ENCODE assay signal across 11 cellular contexts in the genomic region with DNA sequence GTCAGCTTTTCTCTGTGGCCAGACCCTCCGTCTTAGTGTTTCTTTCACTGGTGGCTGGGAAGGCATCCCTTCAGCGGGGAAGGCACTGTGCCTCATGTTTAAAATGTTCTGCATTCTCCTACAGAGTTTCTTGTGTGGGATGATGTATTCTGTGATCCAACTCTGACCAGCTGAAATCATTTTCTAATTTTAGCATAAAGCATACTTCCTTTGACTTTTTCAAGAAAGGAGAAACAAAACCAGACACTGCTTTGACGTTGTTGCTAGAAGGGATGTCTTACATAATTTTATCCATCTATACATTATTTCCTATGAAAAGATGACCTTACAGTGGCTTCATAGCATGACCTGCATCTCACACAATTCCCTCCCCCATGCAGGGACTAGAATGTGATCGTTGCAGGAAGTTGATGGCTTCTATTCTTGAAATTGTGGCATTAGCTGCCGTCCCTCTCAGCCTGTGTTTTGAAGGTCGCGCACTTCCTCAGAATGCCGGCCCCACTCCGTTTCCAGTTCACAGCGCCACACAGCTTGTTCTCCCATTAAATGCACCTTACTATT. TPM values are rescaled to one million over a fixed set of nuclear protein-coding genes. Genes with fewer than 3 reads are reported as not detected.
DNase-seq lines count a peak whose midpoint lies in the region; TF ChIP-seq lines count a peak whose summit lies in the region.
"Had no signal": no experiment of that assay in that cellular context is flagged by ENCODE, and none has a peak within 500 bp of the region (broad histone marks: within the 10 kb centered on the region; RNA-seq: fewer than 3 reads in every experiment).

No MANE protein-coding gene starts in this region.

- intact Hi-C loops in dorsolateral prefrontal cortex (cut with DNase I) = loop anchor here (5.0 to 10.0 kb wide), 2 partner anchors 60 to 127 kb away; no protein-coding TSS in a partner anchor

- H3K4me3 ChIP-seq in dorsolateral prefrontal cortex (peak overlapping the region in 1 of 59 donors; percentile 1), urinary bladder (ENCODE audit: low read depth, low read length) (no peak overlapping the region)
- no peak overlapping the region for H3K4me3 ChIP-seq in effector memory CD4-positive, alpha-beta T cell (ENCODE audit: insufficient read depth, low read depth, low read length, poor library complexity, severe bottlenecking)

- DNase-seq in NCI-H748 (lab: John Stamatoyannopoulos, UW; ENCODE audit: unreplicated experiment) = peak; percentile 73
- no peak for DNase-seq in NCI-H748 treated with DMSO at 0.1 percent for 48 hours (lab: John Stamatoyannopoulos, UW)
- DNase-seq in dorsolateral prefrontal cortex = no peak
- peak; percentile 45 for DNase-seq in middle frontal gyrus (ENCODE audit: extremely low spot score, low spot score)
- DNase-seq in COLO829 (ENCODE audit: low spot score) = no peak
- DNase-seq in NK-92 treated with Interleukin-12 subunit alpha and Interleukin-12 subunit beta, amount 100 ng/mL, for 24 hours (lab: John Stamatoyannopoulos, UW) = no peak
- no peak for DNase-seq in effector memory CD4-positive, alpha-beta T cell
- DNase-seq: BE2C, H7 had no signal

- H3K27me3 ChIP-seq in dorsolateral prefrontal cortex = no peaks in the 10 kb centered on the region
- H3K27me3 ChIP-seq in effector memory CD4-positive, alpha-beta T cell (replicated peaks; ENCODE audit: control insufficient read depth, insufficient read depth, low read length, poor library complexity, severe bottlenecking) = no peaks in the 10 kb centered on the region
- H3K27me3 ChIP-seq: BE2C had no signal

- no peaks in the 10 kb centered on the region for H3K4me1 ChIP-seq in urinary bladder (ENCODE audit: insufficient read depth)
- H3K4me1 ChIP-seq in effector memory CD4-positive, alpha-beta T cell (ENCODE audit: control insufficient read depth, insufficient read depth, low read length, poor library complexity, severe bottlenecking) = no peaks in the 10 kb centered on the region
- H3K4me1 ChIP-seq: BE2C had no signal

- no peaks in the 10 kb centered on the region for H3K9me3 ChIP-seq in effector memory CD4-positive, alpha-beta T cell (ENCODE audit: control insufficient read depth, low read length)
- H3K9me3 ChIP-seq: BE2C had no signal

- WGBS in urinary bladder = 40% methylated on average over 10 of the region's 10 CpGs

- H3K27ac ChIP-seq in dorsolateral prefrontal cortex (peak overlapping the region in 58 of 59 donors; percentile 22 to 94 (median 83)), urinary bladder (ENCODE audit: low read depth) (peak overlapping the region; percentile 75)
- H3K27ac ChIP-seq in effector memory CD4-positive, alpha-beta T cell (ENCODE audit: insufficient read depth, low read length, poor library complexity, severe bottlenecking) = no peak overlapping the region

- no peaks in the 10 kb centered on the region for H3K36me3 ChIP-seq in urinary bladder (ENCODE audit: insufficient read depth)
- peaks cover 84% of the 10 kb centered on the region for H3K36me3 ChIP-seq in effector memory CD4-positive, alpha-beta T cell (ENCODE audit: control insufficient read depth, insufficient read depth, low read length)

- TF ChIP-seq CTCF in dorsolateral prefrontal cortex (IDR thresholded peaks at IDR 0.05 in 54 of 56, conservative IDR thresholded peaks at IDR 0.05 in 2 of 56; ENCODE audit: low read depth in 1 of 56, partially characterized antibody in 56 of 56) = peak in 1 of 56 donors; percentile 13

RNA-seq across cellular contexts. Expression of a gene that starts 38.6 kb away (rescaled TPM):
- total RNA-seq in dorsolateral prefrontal cortex (10 to 100 TPM in 32 of 120 experiments, 1 to 10 TPM in 88; 1.6 to 21.5 (median 7.5) TPM), urinary bladder (not detected)
- 0.32 TPM for polyA plus RNA-seq in urinary bladder
- total RNA-seq: activated CD8-positive, alpha-beta memory T cell treated with anti-CD3 and anti-CD28 coated beads for 36 hours; H7 had no signal

Comparison
In these comparisons a context has a peak if more than half of its experiments do, and no peak if none do; other contexts are left out.
1. DNase-seq: peak in NCI-H748 (single experiment) and middle frontal gyrus (single experiment); none in NCI-H748 treated with DMSO at 0.1 percent for 48 hours (single experiment), dorsolateral prefrontal cortex (0 of 10), COLO829 (single experiment), NK-92 treated with Interleukin-12 subunit alpha and Interleukin-12 subunit beta, amount 100 ng/mL, for 24 hours (single experiment) and effector memory CD4-positive, alpha-beta T cell (0 of 3).